1 cellular context compared by ENCODE assay signal in genomic region chr15:44598066-44598465, GRCh38.
TF ChIP-seq lines count a peak whose summit lies in the region.

No MANE protein-coding gene starts in this region.

TF ChIP-seq in WTC11, 78 proteins besides CTCF, POLR2A, EP300 and RAD21 (continued from another document):
- TF ChIP-seq, protein P1, sequence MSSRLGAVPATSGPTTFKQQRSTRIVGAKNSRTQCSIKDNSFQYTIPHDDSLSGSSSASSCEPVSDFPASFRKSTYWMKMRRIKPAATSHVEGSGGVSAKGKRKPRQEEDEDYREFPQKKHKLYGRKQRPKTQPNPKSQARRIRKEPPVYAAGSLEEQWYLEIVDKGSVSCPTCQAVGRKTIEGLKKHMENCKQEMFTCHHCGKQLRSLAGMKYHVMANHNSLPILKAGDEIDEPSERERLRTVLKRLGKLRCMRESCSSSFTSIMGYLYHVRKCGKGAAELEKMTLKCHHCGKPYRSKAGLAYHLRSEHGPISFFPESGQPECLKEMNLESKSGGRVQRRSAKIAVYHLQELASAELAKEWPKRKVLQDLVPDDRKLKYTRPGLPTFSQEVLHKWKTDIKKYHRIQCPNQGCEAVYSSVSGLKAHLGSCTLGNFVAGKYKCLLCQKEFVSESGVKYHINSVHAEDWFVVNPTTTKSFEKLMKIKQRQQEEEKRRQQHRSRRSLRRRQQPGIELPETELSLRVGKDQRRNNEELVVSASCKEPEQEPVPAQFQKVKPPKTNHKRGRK (CRISPR knock-in tag; IDR thresholded peaks at IDR 0.05; ENCODE audit: borderline replicate concordance) = no peak
- TF ChIP-seq ATF1 (CRISPR knock-in tag; IDR thresholded peaks at IDR 0.05) = no peak
- TF ChIP-seq, protein P2, sequence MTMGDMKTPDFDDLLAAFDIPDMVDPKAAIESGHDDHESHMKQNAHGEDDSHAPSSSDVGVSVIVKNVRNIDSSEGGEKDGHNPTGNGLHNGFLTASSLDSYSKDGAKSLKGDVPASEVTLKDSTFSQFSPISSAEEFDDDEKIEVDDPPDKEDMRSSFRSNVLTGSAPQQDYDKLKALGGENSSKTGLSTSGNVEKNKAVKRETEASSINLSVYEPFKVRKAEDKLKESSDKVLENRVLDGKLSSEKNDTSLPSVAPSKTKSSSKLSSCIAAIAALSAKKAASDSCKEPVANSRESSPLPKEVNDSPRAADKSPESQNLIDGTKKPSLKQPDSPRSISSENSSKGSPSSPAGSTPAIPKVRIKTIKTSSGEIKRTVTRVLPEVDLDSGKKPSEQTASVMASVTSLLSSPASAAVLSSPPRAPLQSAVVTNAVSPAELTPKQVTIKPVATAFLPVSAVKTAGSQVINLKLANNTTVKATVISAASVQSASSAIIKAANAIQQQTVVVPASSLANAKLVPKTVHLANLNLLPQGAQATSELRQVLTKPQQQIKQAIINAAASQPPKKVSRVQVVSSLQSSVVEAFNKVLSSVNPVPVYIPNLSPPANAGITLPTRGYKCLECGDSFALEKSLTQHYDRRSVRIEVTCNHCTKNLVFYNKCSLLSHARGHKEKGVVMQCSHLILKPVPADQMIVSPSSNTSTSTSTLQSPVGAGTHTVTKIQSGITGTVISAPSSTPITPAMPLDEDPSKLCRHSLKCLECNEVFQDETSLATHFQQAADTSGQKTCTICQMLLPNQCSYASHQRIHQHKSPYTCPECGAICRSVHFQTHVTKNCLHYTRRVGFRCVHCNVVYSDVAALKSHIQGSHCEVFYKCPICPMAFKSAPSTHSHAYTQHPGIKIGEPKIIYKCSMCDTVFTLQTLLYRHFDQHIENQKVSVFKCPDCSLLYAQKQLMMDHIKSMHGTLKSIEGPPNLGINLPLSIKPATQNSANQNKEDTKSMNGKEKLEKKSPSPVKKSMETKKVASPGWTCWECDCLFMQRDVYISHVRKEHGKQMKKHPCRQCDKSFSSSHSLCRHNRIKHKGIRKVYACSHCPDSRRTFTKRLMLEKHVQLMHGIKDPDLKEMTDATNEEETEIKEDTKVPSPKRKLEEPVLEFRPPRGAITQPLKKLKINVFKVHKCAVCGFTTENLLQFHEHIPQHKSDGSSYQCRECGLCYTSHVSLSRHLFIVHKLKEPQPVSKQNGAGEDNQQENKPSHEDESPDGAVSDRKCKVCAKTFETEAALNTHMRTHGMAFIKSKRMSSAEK (CRISPR knock-in tag; IDR thresholded peaks at IDR 0.05; ENCODE audit: borderline replicate concordance) = no peak
- no peak for TF ChIP-seq ELF4 (CRISPR knock-in tag; IDR thresholded peaks at IDR 0.05; ENCODE audit: low read depth)
- TF ChIP-seq, protein P3, sequence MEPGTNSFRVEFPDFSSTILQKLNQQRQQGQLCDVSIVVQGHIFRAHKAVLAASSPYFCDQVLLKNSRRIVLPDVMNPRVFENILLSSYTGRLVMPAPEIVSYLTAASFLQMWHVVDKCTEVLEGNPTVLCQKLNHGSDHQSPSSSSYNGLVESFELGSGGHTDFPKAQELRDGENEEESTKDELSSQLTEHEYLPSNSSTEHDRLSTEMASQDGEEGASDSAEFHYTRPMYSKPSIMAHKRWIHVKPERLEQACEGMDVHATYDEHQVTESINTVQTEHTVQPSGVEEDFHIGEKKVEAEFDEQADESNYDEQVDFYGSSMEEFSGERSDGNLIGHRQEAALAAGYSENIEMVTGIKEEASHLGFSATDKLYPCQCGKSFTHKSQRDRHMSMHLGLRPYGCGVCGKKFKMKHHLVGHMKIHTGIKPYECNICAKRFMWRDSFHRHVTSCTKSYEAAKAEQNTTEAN (CRISPR knock-in tag; IDR thresholded peaks at IDR 0.05) = no peak
- TF ChIP-seq E2F4 (CRISPR knock-in tag; IDR thresholded peaks at IDR 0.05; ENCODE audit: borderline replicate concordance, low read depth) = no peak
- no peak for TF ChIP-seq ZMAT4 (CRISPR knock-in tag; IDR thresholded peaks at IDR 0.05)
